Comparison of ENCODE assay signal across 17 cellular contexts in the genomic region with DNA sequence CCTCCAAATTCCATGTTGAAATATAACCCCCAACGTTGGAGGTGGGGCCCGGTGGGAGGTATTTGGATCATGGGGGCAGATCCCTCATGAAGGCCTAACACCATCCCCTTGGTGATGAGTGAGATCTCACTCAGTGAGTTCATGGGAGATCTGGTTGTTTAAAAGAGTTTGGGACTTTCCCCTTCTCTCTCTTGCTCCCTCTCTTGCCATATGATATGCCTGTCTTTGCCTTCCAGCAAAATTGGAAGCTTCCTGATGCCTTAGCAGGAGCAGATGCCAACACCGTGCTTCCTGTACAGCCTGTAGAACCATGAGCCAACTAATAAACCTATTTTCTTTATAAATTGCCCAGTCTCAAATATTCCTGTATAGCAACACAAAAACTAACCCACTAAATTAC. TPM values are rescaled to one million over a fixed set of nuclear protein-coding genes. Genes with fewer than 3 reads are reported as not detected.
DNase-seq lines count a peak whose midpoint lies in the region; ATAC-seq and TF ChIP-seq lines count a peak whose summit lies in the region.
"Had no signal": no experiment of that assay in that cellular context is flagged by ENCODE, and none has a peak within 500 bp of the region (broad histone marks: within the 10 kb centered on the region; RNA-seq: fewer than 3 reads in every experiment).

No MANE protein-coding gene starts in this region.

- no peaks in the 10 kb centered on the region for H3K36me3 ChIP-seq in CD4-positive, alpha-beta memory T cell (ENCODE audit: insufficient read depth, low read length)
- H3K36me3 ChIP-seq: BLaER1 had no signal

- H3K4me3 Mint-ChIP-seq in activated CD4-positive, alpha-beta T cell treated with anti-CD3 and anti-CD28 coated beads for 36 hours: no peak overlapping the region
- H3K4me3 Mint-ChIP-seq in CD4-positive, alpha-beta memory T cell: peak overlapping the region in 4 of 8 donors; percentile 5 to 46 (median 29)
- H3K4me3 Mint-ChIP-seq in activated T-helper 1 cell treated with anti-CD3 and anti-CD28 coated beads, Interleukin-12 subunit alpha, Interleukin-12 subunit beta, Interleukin-2, Interleukin-4 antibody, amounts not matched to agents 30 ng/mL and 10 ng/mL and 1 ng/mL, durations not matched to agents 14 hours and 24 hours and 36 hours: no peak overlapping the region
- H3K4me3 Mint-ChIP-seq: CD4-positive, CD25-positive, alpha-beta regulatory T cell; GM23338 had no signal

- peaks cover 63% of the 10 kb centered on the region for H3K4me1 ChIP-seq in CD4-positive, alpha-beta memory T cell (ENCODE audit: insufficient read depth, low read length)
- peaks cover 10% of the 10 kb centered on the region for H3K4me1 ChIP-seq in foreskin keratinocyte
- H3K4me1 ChIP-seq: BLaER1 had no signal

- intact Hi-C loops in activated CD4-positive, alpha-beta T cell treated with anti-CD3 and anti-CD28 coated beads for 36 hours (cut with DNase I, micrococcal nuclease): loop anchor here in 1 of 2 experiments (10.0 kb wide), 1 partner anchor 1512 kb away; no protein-coding TSS in a partner anchor
- intact Hi-C loops in CD4-positive, alpha-beta memory T cell (cut with micrococcal nuclease): no loop called here
- intact Hi-C loops in activated T-helper 1 cell treated with anti-CD3 and anti-CD28 coated beads, Interleukin-12 subunit alpha, Interleukin-12 subunit beta, Interleukin-2, Interleukin-4 antibody, amounts not matched to agents 30 ng/mL and 10 ng/mL and 1 ng/mL, durations not matched to agents 14 hours and 24 hours and 36 hours (cut with micrococcal nuclease): no loop called here

- CTCF ChIA-PET in activated CD4-positive, alpha-beta T cell treated with anti-CD3 and anti-CD28 coated beads for 36 hours (lab: Charles Lee): interaction anchor here (1.3 to 1.8 kb wide), 2 partner anchors 11 to 12 kb away, joined by 4 read pairs; no protein-coding TSS in a partner anchor
- CTCF ChIA-PET in CD4-positive, alpha-beta memory T cell (lab: Charles Lee; ENCODE audit: partially characterized antibody): no interaction called here

- H3K9me3 Mint-ChIP-seq in activated CD4-positive, alpha-beta T cell treated with anti-CD3 and anti-CD28 coated beads for 36 hours (ENCODE audit: low read depth): peaks cover 10% of the 10 kb centered on the region
- peaks cover 0 to 8% (median 1%) of the 10 kb centered on the region in 8 donors for H3K9me3 Mint-ChIP-seq in CD4-positive, alpha-beta memory T cell
- H3K9me3 Mint-ChIP-seq in activated T-helper 1 cell treated with anti-CD3 and anti-CD28 coated beads, Interleukin-12 subunit alpha, Interleukin-12 subunit beta, Interleukin-2, Interleukin-4 antibody, amounts not matched to agents 30 ng/mL and 10 ng/mL and 1 ng/mL, durations not matched to agents 14 hours and 24 hours and 36 hours: peaks cover 4% of the 10 kb centered on the region
- H3K9me3 Mint-ChIP-seq: GM23338 had no signal

- no peaks in the 10 kb centered on the region for H3K27me3 Mint-ChIP-seq in activated CD4-positive, alpha-beta T cell treated with anti-CD3 and anti-CD28 coated beads for 36 hours
- no peaks in the 10 kb centered on the region for H3K27me3 Mint-ChIP-seq in CD4-positive, alpha-beta memory T cell
- no peaks in the 10 kb centered on the region for H3K27me3 Mint-ChIP-seq in activated T-helper 1 cell treated with anti-CD3 and anti-CD28 coated beads, Interleukin-12 subunit alpha, Interleukin-12 subunit beta, Interleukin-2, Interleukin-4 antibody, amounts not matched to agents 30 ng/mL and 10 ng/mL and 1 ng/mL, durations not matched to agents 14 hours and 24 hours and 36 hours (ENCODE audit: insufficient read depth)

- POLR2A ChIA-PET in activated CD4-positive, alpha-beta T cell treated with anti-CD3 and anti-CD28 coated beads for 36 hours (lab: Charles Lee): no interaction called here
- POLR2A ChIA-PET in CD4-positive, alpha-beta memory T cell (lab: Charles Lee; ENCODE audit: partially characterized antibody): interaction anchor here (1.1 to 2.0 kb wide), 2 partner anchors 8 to 11 kb away, joined by 3 to 6 read pairs; no protein-coding TSS in a partner anchor

- peaks cover 10% of the 10 kb centered on the region for H3K36me3 Mint-ChIP-seq in activated CD4-positive, alpha-beta T cell treated with anti-CD3 and anti-CD28 coated beads for 36 hours (ENCODE audit: low read depth)
- H3K36me3 Mint-ChIP-seq in CD4-positive, alpha-beta memory T cell: peaks cover 1 to 16% of the 10 kb centered on the region in 2 donors
- H3K36me3 Mint-ChIP-seq in activated T-helper 1 cell treated with anti-CD3 and anti-CD28 coated beads, Interleukin-12 subunit alpha, Interleukin-12 subunit beta, Interleukin-2, Interleukin-4 antibody, amounts not matched to agents 30 ng/mL and 10 ng/mL and 1 ng/mL, durations not matched to agents 14 hours and 24 hours and 36 hours (ENCODE audit: low read depth): peaks cover 26% of the 10 kb centered on the region
- H3K36me3 Mint-ChIP-seq: CD4-positive, CD25-positive, alpha-beta regulatory T cell had no signal

- DNase-seq in activated CD4-positive, alpha-beta T cell treated with anti-CD3 and anti-CD28 coated beads for 36 hours: no peak
- no peak for DNase-seq in activated CD4-positive, alpha-beta T cell treated with anti-CD3 and anti-CD28 coated beads for 4 hours
- no peak for DNase-seq in CD4-positive, alpha-beta memory T cell
- no peak for DNase-seq in activated T-helper 1 cell treated with anti-CD3 and anti-CD28 coated beads, Interleukin-12 subunit alpha, Interleukin-12 subunit beta, Interleukin-2, Interleukin-4 antibody, amounts not matched to agents 30 ng/mL and 10 ng/mL and 1 ng/mL, durations not matched to agents 14 hours and 24 hours and 36 hours (ENCODE audit: low spot score)
- DNase-seq in foreskin keratinocyte: peak in 1 of 2 donors; percentile 51
- DNase-seq in SHP77 (lab: John Stamatoyannopoulos, UW): no peak
- DNase-seq: AML-193; CD4-positive, CD25-positive, alpha-beta regulatory T cell; DMS79 treated with DMSO at 0.1 percent for 48 hours; EL; H7 had no signal

- H3K9me3 ChIP-seq in CD4-positive, alpha-beta memory T cell (ENCODE audit: control insufficient read depth in 1 of 2, low read length in 2 of 2): no peaks in the 10 kb centered on the region
- H3K9me3 ChIP-seq: BLaER1 had no signal

- H3K4me3 ChIP-seq in CD4-positive, alpha-beta memory T cell (ENCODE audit: low read length in 2 of 2): no peak overlapping the region
- H3K4me3 ChIP-seq: BLaER1, GM23338 had no signal

- TF ChIP-seq CTCF in foreskin keratinocyte (conservative IDR thresholded peaks at IDR 0.05): no peak

- peaks cover 74% of the 10 kb centered on the region for H3K4me1 Mint-ChIP-seq in activated CD4-positive, alpha-beta T cell treated with anti-CD3 and anti-CD28 coated beads for 36 hours
- peaks cover 56 to 79% (median 59%) of the 10 kb centered on the region in 4 donors for H3K4me1 Mint-ChIP-seq in CD4-positive, alpha-beta memory T cell
- H3K4me1 Mint-ChIP-seq in activated T-helper 1 cell treated with anti-CD3 and anti-CD28 coated beads, Interleukin-12 subunit alpha, Interleukin-12 subunit beta, Interleukin-2, Interleukin-4 antibody, amounts not matched to agents 30 ng/mL and 10 ng/mL and 1 ng/mL, durations not matched to agents 14 hours and 24 hours and 36 hours (ENCODE audit: low read depth): peaks cover 76% of the 10 kb centered on the region
- H3K4me1 Mint-ChIP-seq: GM23338 had no signal

- no peaks in the 10 kb centered on the region for H3K27me3 ChIP-seq in CD4-positive, alpha-beta memory T cell (ENCODE audit: insufficient read depth, low read length)
- H3K27me3 ChIP-seq in foreskin keratinocyte: no peaks in the 10 kb centered on the region
- H3K27me3 ChIP-seq: BLaER1 had no signal

- no peak overlapping the region for H3K27ac ChIP-seq in CD4-positive, alpha-beta memory T cell (ENCODE audit: low read depth, low read length)
- no peak overlapping the region for H3K27ac ChIP-seq in foreskin keratinocyte
- H3K27ac ChIP-seq: 22Rv1, BLaER1, HL-60 had no signal

- ATAC-seq in activated CD4-positive, alpha-beta T cell treated with anti-CD3 and anti-CD28 coated beads for 36 hours: peak; percentile 64
- ATAC-seq in foreskin keratinocyte (peak; percentile 48), HG03571 (IDR thresholded peaks at IDR 0.05; ENCODE audit: unreplicated experiment) (no peak), HG02973 (IDR thresholded peaks at IDR 0.05; ENCODE audit: unreplicated experiment) (no peak)
- ATAC-seq: GM23338 had no signal

- no peak overlapping the region for H3K27ac Mint-ChIP-seq in activated CD4-positive, alpha-beta T cell treated with anti-CD3 and anti-CD28 coated beads for 36 hours
- H3K27ac Mint-ChIP-seq in CD4-positive, alpha-beta memory T cell: peak overlapping the region in 5 of 7 donors; percentile 5 to 74 (median 61)
- H3K27ac Mint-ChIP-seq in activated T-helper 1 cell treated with anti-CD3 and anti-CD28 coated beads, Interleukin-12 subunit alpha, Interleukin-12 subunit beta, Interleukin-2, Interleukin-4 antibody, amounts not matched to agents 30 ng/mL and 10 ng/mL and 1 ng/mL, durations not matched to agents 14 hours and 24 hours and 36 hours: peak overlapping the region; percentile 35
- H3K27ac Mint-ChIP-seq: CD4-positive, CD25-positive, alpha-beta regulatory T cell; GM23338 had no signal

RNA-seq across cellular contexts. Expression of a gene that starts 55.7 kb away (rescaled TPM):
- 100 to 1,000 TPM in 1 of 2 experiments, 10 to 100 TPM in 1; 88.5 to 138 TPM for total RNA-seq in activated CD4-positive, alpha-beta T cell treated with anti-CD3 and anti-CD28 coated beads for 36 hours
- 1 to 10 TPM; 1.3 to 1.6 TPM for total RNA-seq in CD4-positive, alpha-beta memory T cell
- polyA plus RNA-seq in CD4-positive, alpha-beta memory T cell: under 1 TPM; 0.34 to 0.80 TPM
- 100 and 104 TPM in 2 replicates for total RNA-seq in activated T-helper 1 cell treated with anti-CD3 and anti-CD28 coated beads, Interleukin-12 subunit alpha, Interleukin-12 subunit beta, Interleukin-2, Interleukin-4 antibody, amounts not matched to agents 30 ng/mL and 10 ng/mL and 1 ng/mL, durations not matched to agents 14 hours and 24 hours and 36 hours
- total RNA-seq in foreskin keratinocyte: 88.8 and 105 TPM in 2 replicates
- 52.4 and 84.9 TPM in 2 replicates for polyA plus RNA-seq in foreskin keratinocyte

Comparison
In these comparisons a context has a peak if more than half of its experiments do, and no peak if none do; other contexts are left out.
1. ATAC-seq: peak in activated CD4-positive, alpha-beta T cell treated with anti-CD3 and anti-CD28 coated beads for 36 hours (single experiment) and foreskin keratinocyte (single experiment); none in HG03571 (single experiment) and HG02973 (single experiment).
2. RNA of a gene that starts 55.7 kb away (total RNA-seq): 88.5 to 138 TPM in activated CD4-positive, alpha-beta T cell treated with anti-CD3 and anti-CD28 coated beads for 36 hours, 88.8 to 105 TPM in foreskin keratinocyte and 100 to 104 TPM in activated T-helper 1 cell treated with anti-CD3 and anti-CD28 coated beads, Interleukin-12 subunit alpha, Interleukin-12 subunit beta, Interleukin-2, Interleukin-4 antibody, amounts not matched to agents 30 ng/mL and 10 ng/mL and 1 ng/mL, durations not matched to agents 14 hours and 24 hours and 36 hours; 1.3 to 1.6 TPM in CD4-positive, alpha-beta memory T cell; every median in the first group is over 10 times any median in the second.